Comparison of ENCODE assay signal across 18 cellular contexts in genomic region chrX:38142598-38142997, GRCh38.
DNase-seq lines count a peak whose midpoint lies in the region; ATAC-seq and TF ChIP-seq lines count a peak whose summit lies in the region.
"Had no signal": no experiment of that assay in that cellular context is flagged by ENCODE, and none has a peak within 500 bp of the region (broad histone marks: within the 10 kb centered on the region; RNA-seq: fewer than 3 reads in every experiment).

No MANE protein-coding gene starts in this region.

- intact Hi-C loops in gastrocnemius medialis (cut with DNase I; ENCODE audit: low total_unique reads) = no loop called here

- H3K36me3 Mint-ChIP-seq in T-helper 17 cell (ENCODE audit: low read depth) = no peaks in the 10 kb centered on the region

- in situ Hi-C loops in gastrocnemius medialis (cut with MboI; ENCODE audit: low sequenced_read_pairs in 4 of 4) = no loop called here

- H3K27ac ChIP-seq in fibroblast of lung (ENCODE audit: insufficient read depth, low read length) = no peak overlapping the region
- H3K27ac ChIP-seq in gastrocnemius medialis = no peak overlapping the region
- H3K27ac ChIP-seq: colonic mucosa, SJSA1 had no signal

- no peak for TF ChIP-seq CTCF in AG09319 (IDR thresholded peaks at IDR 0.05; ENCODE audit: low read depth, low read length)
- no peak for TF ChIP-seq CTCF in fibroblast of lung (conservative IDR thresholded peaks at IDR 0.05 in 1 of 2, IDR thresholded peaks at IDR 0.05 in 1 of 2; ENCODE audit: low read depth in 1 of 2, low read length in 2 of 2)
- TF ChIP-seq CTCF in gastrocnemius medialis (IDR thresholded peaks at IDR 0.05 in 4 of 5, conservative IDR thresholded peaks at IDR 0.05 in 1 of 5) = no peak

- no peaks in the 10 kb centered on the region for H3K4me1 Mint-ChIP-seq in T-helper 17 cell

- no peaks in the 10 kb centered on the region for H3K9me3 ChIP-seq in T-helper 17 cell (ENCODE audit: control insufficient read depth, low read length, poor library complexity, severe bottlenecking)
- no peaks in the 10 kb centered on the region for H3K9me3 ChIP-seq in fibroblast of lung (ENCODE audit: control insufficient read depth, insufficient read depth, low read depth, low read length)
- no peaks in the 10 kb centered on the region for H3K9me3 ChIP-seq in gastrocnemius medialis
- H3K9me3 ChIP-seq: Caco-2, colonic mucosa, sigmoid colon, SJSA1 had no signal

- H3K9ac ChIP-seq in fibroblast of lung (ENCODE audit: insufficient read depth, low read length) = no peak overlapping the region

- no peaks in the 10 kb centered on the region for H3K36me3 ChIP-seq in fibroblast of lung (ENCODE audit: control insufficient read depth, insufficient read depth, low read length)
- H3K36me3 ChIP-seq in gastrocnemius medialis = no peaks in the 10 kb centered on the region
- H3K36me3 ChIP-seq: colonic mucosa, sigmoid colon, SJSA1 had no signal

- no peaks in the 10 kb centered on the region for H3K27me3 Mint-ChIP-seq in T-helper 17 cell

- H3K27me3 ChIP-seq in fibroblast of lung (ENCODE audit: control insufficient read depth, insufficient read depth, low read length) (no peaks in the 10 kb centered on the region), gastrocnemius medialis (no peaks in the 10 kb centered on the region)
- H3K27me3 ChIP-seq: colonic mucosa, sigmoid colon, SJSA1 had no signal

- H3K27ac Mint-ChIP-seq in T-helper 17 cell = peak overlapping the region; percentile 34
- H3K27ac Mint-ChIP-seq: T-helper 2 cell treated with Interferon-gamma antibody and Interleukin-4, amounts not matched to agents 5 μg/mL and 100 μg/mL, for 36 hours had no signal

- H3K4me1 ChIP-seq in fibroblast of lung (ENCODE audit: control insufficient read depth, extremely low read depth, insufficient read depth, low read length) (no peaks in the 10 kb centered on the region), gastrocnemius medialis (no peaks in the 10 kb centered on the region)
- H3K4me1 ChIP-seq: Caco-2, colonic mucosa, SJSA1 had no signal

- no peaks in the 10 kb centered on the region for H4K20me1 ChIP-seq in fibroblast of lung (ENCODE audit: control insufficient read depth, extremely low read depth, insufficient read depth, low read length)

- no peak overlapping the region for H3K4me3 ChIP-seq in fibroblast of lung (replicated peaks in 1 of 4; ENCODE audit: control extremely low read depth in 1 of 4, insufficient read depth in 1 of 4, low read depth in 3 of 4, low read length in 4 of 4)
- no peak overlapping the region for H3K4me3 ChIP-seq in gastrocnemius medialis
- H3K4me3 ChIP-seq: colonic mucosa, sigmoid colon, SJSA1 had no signal

- peak; percentile 64 for DNase-seq in AG09319 (ENCODE audit: extremely low read depth, low read depth)
- no peak for DNase-seq in T-helper 17 cell
- DNase-seq in fibroblast of lung (ENCODE audit: low read depth in 2 of 2) = peak; percentile 49 to 59
- peak; percentile 10 for DNase-seq in non-pigmented ciliary epithelial cell (ENCODE audit: low read depth)
- no peak for DNase-seq in gastrocnemius medialis
- no peak for DNase-seq in D341Med (ENCODE audit: low spot score)
- no peak for DNase-seq in LoVo (ENCODE audit: low spot score)
- DNase-seq: activated effector memory CD4-positive, alpha-beta T cell treated with anti-CD3 and anti-CD28 coated beads, Interleukin-2, amount 50 U/mL, for 16 hours; amygdala; Caco-2; colonic mucosa; NCI-H1694 treated with DMSO at 0.1 percent for 48 hours; NCI-H524 treated with DMSO at 0.1 percent for 48 hours; sigmoid colon had no signal

- no peak for ATAC-seq in T-helper 17 cell
- no peak for ATAC-seq in gastrocnemius medialis
- ATAC-seq in esophagus mucosa = no peak
- ATAC-seq: activated CD4-positive, CD25-positive, alpha-beta regulatory T cell treated with anti-CD3 and anti-CD28 coated beads, Interleukin-2, amount 50 U/mL, for 24 hours had no signal

- TF ChIP-seq POLR2A in gastrocnemius medialis (IDR thresholded peaks at IDR 0.05) = no peak

- H3K4me3 Mint-ChIP-seq in T-helper 17 cell = no peak overlapping the region
- H3K4me3 Mint-ChIP-seq: T-helper 2 cell treated with Interferon-gamma antibody and Interleukin-4, amounts not matched to agents 5 μg/mL and 100 μg/mL, for 36 hours had no signal

- H3K79me2 ChIP-seq in fibroblast of lung (ENCODE audit: control insufficient read depth, insufficient read depth, low read length) = no peaks in the 10 kb centered on the region

- H2AFZ ChIP-seq in fibroblast of lung (ENCODE audit: low read length) = no peak overlapping the region

- no peak overlapping the region for H3K4me2 ChIP-seq in fibroblast of lung (ENCODE audit: extremely low read depth, insufficient read depth, low read length)

Comparison
In these comparisons a context has a peak if more than half of its experiments do, and no peak if none do; other contexts are left out.
1. DNase-seq: peak in AG09319 (single experiment), fibroblast of lung (2 of 2) and non-pigmented ciliary epithelial cell (single experiment); none in T-helper 17 cell (0 of 3), gastrocnemius medialis (0 of 2), D341Med (single experiment) and LoVo (single experiment).